ENCODE assay signal across 28 cellular contexts in genomic region chr7:42454006-42454405, GRCh38.
DNase-seq lines count a peak whose midpoint lies in the region; ATAC-seq and TF ChIP-seq lines count a peak whose summit lies in the region.
"Had no signal": no experiment of that assay in that cellular context is flagged by ENCODE, and none has a peak within 500 bp of the region (broad histone marks: within the 10 kb centered on the region; RNA-seq: fewer than 3 reads in every experiment).

No MANE protein-coding gene starts in this region.

- DNase-seq in BJ (ENCODE audit: low read depth) (peak; percentile 27), adipocyte (ENCODE audit: low read depth) (peak; percentile 11), left kidney (ENCODE audit: low read depth, low spot score) (peak; percentile 23), smooth muscle cell (lab: John Stamatoyannopoulos, UW; ENCODE audit: unreplicated experiment) (no peak), NCI-H2227 treated with DMSO at 0.1 percent for 48 hours (lab: John Stamatoyannopoulos, UW) (no peak), prostate gland (ENCODE audit: low spot score) (no peak), NCI-H2081 treated with DMSO at 0.1 percent for 48 hours (lab: John Stamatoyannopoulos, UW) (no peak)
- DNase-seq: activated B cell treated with CpG ODN at 0.5 μM for 24 hours; activated CD4-positive, alpha-beta T cell treated with anti-CD3 and anti-CD28 coated beads, Interleukin-2, amount 50 U/mL, for 4 hours; activated CD8-positive, alpha-beta memory T cell treated with anti-CD3 and anti-CD28 coated beads, Interleukin-2, amount 50 U/mL, for 4 hours; activated naive CD8-positive, alpha-beta T cell treated with anti-CD3 and anti-CD28 coated beads for 36 hours; CD4-positive, alpha-beta memory T cell; erythroblast; KBM-7; MM.1S; mucosa of descending colon; NCI-H1417 treated with DMSO at 0.1 percent for 48 hours; NCI-H510A; NK-92 treated with Interleukin-12 subunit alpha and Interleukin-12 subunit beta, amount 100 ng/mL, for 24 hours; SHP77; spleen; stimulated activated CD4-positive, alpha-beta T cell treated with anti-CD3 and anti-CD28 coated beads, Interleukin-2, amount 100 ng/mL, for 48 hours; SW 1271; T1000 had no signal

- H3K27me3 ChIP-seq in BJ (ENCODE audit: control insufficient read depth, insufficient read depth, low read length), result peaks cover 8% of the 10 kb centered on the region
- peaks cover 15% of the 10 kb centered on the region for H3K27me3 ChIP-seq in adipocyte (replicated peaks; ENCODE audit: control insufficient read depth, insufficient read depth, low read length)
- H3K27me3 ChIP-seq in smooth muscle cell (ENCODE audit: low read depth), result no peaks in the 10 kb centered on the region
- H3K27me3 ChIP-seq in prostate gland (replicated peaks; ENCODE audit: insufficient read depth), result no peaks in the 10 kb centered on the region
- H3K27me3 ChIP-seq: gastroesophageal sphincter, spleen, suprapubic skin had no signal

- no peaks in the 10 kb centered on the region for H3K36me3 ChIP-seq in BJ (ENCODE audit: control insufficient read depth, insufficient read depth, low read length)
- H3K36me3 ChIP-seq in adipocyte (ENCODE audit: control insufficient read depth, insufficient read depth, low read length, severe bottlenecking), result no peaks in the 10 kb centered on the region
- H3K36me3 ChIP-seq in smooth muscle cell (ENCODE audit: low read depth), result no peaks in the 10 kb centered on the region
- no peaks in the 10 kb centered on the region for H3K36me3 ChIP-seq in prostate gland
- H3K36me3 ChIP-seq: gastroesophageal sphincter, spleen, suprapubic skin had no signal

- H3K4me3 ChIP-seq in BJ (ENCODE audit: low read depth, low read length) (no peak overlapping the region), adipocyte (ENCODE audit: low read length) (no peak overlapping the region), smooth muscle cell (no peak overlapping the region), prostate gland (no peak overlapping the region)
- H3K4me3 ChIP-seq: gastroesophageal sphincter, mucosa of descending colon, spleen, suprapubic skin had no signal

- H3F3A ChIP-seq in smooth muscle cell (ENCODE audit: low read depth), result no peaks in the 10 kb centered on the region

- TF ChIP-seq POLR2A in prostate gland (IDR thresholded peaks at IDR 0.05), result no peak

- 70% methylated on average over 7 of the region's 7 CpGs for WGBS in smooth muscle cell (ENCODE audit: low lambda C conversion rate)
- 65% methylated on average over 7 of the region's 7 CpGs for WGBS in prostate gland

- TF ChIP-seq CTCF in BJ (IDR thresholded peaks at IDR 0.05; ENCODE audit: insufficient read depth, low read depth, low read length) (no peak), smooth muscle cell (IDR thresholded peaks at IDR 0.05; ENCODE audit: borderline replicate concordance, insufficient read depth, poor library complexity, severe bottlenecking) (no peak), prostate gland (IDR thresholded peaks at IDR 0.05) (no peak)

- H3K4me2 ChIP-seq in smooth muscle cell, result no peak overlapping the region

- CTCF ChIA-PET in BJ (lab: Yijun Ruan, JAX), result interaction anchor here (0.7 to 1.0 kb wide), 2 partner anchors 476 to 513 kb away, joined by 3 read pairs; no protein-coding TSS in a partner anchor

- no peaks in the 10 kb centered on the region for H3K9me3 ChIP-seq in adipocyte (ENCODE audit: control insufficient read depth, low read length)
- H3K9me3 ChIP-seq in smooth muscle cell (replicated peaks; ENCODE audit: low read depth), result no peaks in the 10 kb centered on the region
- no peaks in the 10 kb centered on the region for H3K9me3 ChIP-seq in prostate gland
- H3K9me3 ChIP-seq: gastroesophageal sphincter, mucosa of descending colon, suprapubic skin had no signal

- H2AFZ ChIP-seq in smooth muscle cell (ENCODE audit: low read depth), result peak overlapping the region; percentile 61

- POLR2A ChIA-PET in BJ (lab: Charles Lee), result no interaction called here

- no peaks in the 10 kb centered on the region for H3K79me2 ChIP-seq in smooth muscle cell (ENCODE audit: low read depth)

- ATAC-seq in HG03108 (IDR thresholded peaks at IDR 0.05; ENCODE audit: unreplicated experiment), result no peak
- ATAC-seq: gastroesophageal sphincter; mucosa of descending colon; stimulated activated effector memory CD8-positive, alpha-beta T cell treated with anti-CD3 and anti-CD28 coated beads, Interleukin-12 subunit alpha, Interleukin-12 subunit beta, amount 100 ng/mL, for 72 hours had no signal

- intact Hi-C loops in prostate gland (cut with DNase I), result no loop called here

- H3K27ac ChIP-seq in smooth muscle cell (ENCODE audit: low read depth), result no peak overlapping the region
- H3K27ac ChIP-seq in prostate gland, result no peak overlapping the region
- H3K27ac ChIP-seq: spleen, suprapubic skin had no signal

- H3K4me1 ChIP-seq in adipocyte (ENCODE audit: control insufficient read depth, insufficient read depth, low read length), result peaks cover 29% of the 10 kb centered on the region
- H3K4me1 ChIP-seq in smooth muscle cell (ENCODE audit: low read depth), result peaks cover 3% of the 10 kb centered on the region
- H3K4me1 ChIP-seq in prostate gland (replicated peaks), result no peaks in the 10 kb centered on the region
- H3K4me1 ChIP-seq: spleen, suprapubic skin had no signal

- H3K9ac ChIP-seq in adipocyte (ENCODE audit: low read length) (no peak overlapping the region), smooth muscle cell (ENCODE audit: low read depth) (no peak overlapping the region)

- H4K20me1 ChIP-seq in smooth muscle cell (ENCODE audit: low read depth), result no peaks in the 10 kb centered on the region

Comparison
In these comparisons a context has a peak if more than half of its experiments do, and no peak if none do; other contexts are left out.
1. DNase-seq: peak in BJ (single experiment), adipocyte (single experiment) and left kidney (single experiment); none in smooth muscle cell (single experiment), NCI-H2227 treated with DMSO at 0.1 percent for 48 hours (single experiment), prostate gland (single experiment) and NCI-H2081 treated with DMSO at 0.1 percent for 48 hours (single experiment).